ENCODE assay signal across 23 cellular contexts in the genomic region with DNA sequence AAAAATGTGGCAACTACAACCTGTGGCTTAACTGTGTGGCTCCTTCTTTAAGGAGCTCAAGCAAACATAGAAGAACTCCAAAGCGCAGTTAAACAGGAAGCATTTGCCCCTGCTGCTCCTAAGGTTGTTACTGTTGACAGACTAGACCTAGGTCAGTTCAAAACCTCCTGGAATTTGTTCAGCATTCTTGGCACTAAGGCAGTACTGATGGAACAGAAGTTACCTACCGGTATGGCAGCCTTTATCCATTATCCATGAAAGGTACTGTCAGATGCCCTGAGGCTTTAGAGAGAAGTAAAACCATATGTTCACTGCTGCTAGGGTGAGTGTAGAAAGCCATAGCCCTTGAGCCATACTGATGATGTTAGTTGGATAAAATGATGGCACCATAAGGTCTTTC.
"Had no signal": no experiment of that assay in that cellular context is flagged by ENCODE, and none has a peak within 500 bp of the region (broad histone marks: within the 10 kb centered on the region; RNA-seq: fewer than 3 reads in every experiment).

No MANE protein-coding gene starts in this region.

- H3K4me3 ChIP-seq: coronary artery, esophagus muscularis mucosa, gastroesophageal sphincter, heart left ventricle, hepatocyte, left lung, ovary, psoas muscle, sigmoid colon, stomach, thyroid gland had no signal

- H3K79me2 ChIP-seq: hepatocyte had no signal

- DNase-seq: dermis blood vessel endothelial cell; effector memory CD4-positive, alpha-beta T cell; foreskin keratinocyte; heart left ventricle; left cardiac atrium; left lung; natural killer cell; occipital lobe; ovary; posterior cingulate gyrus; psoas muscle; right cardiac atrium; sigmoid colon; stimulated activated CD4-positive, alpha-beta T cell treated with anti-CD3 and anti-CD28 coated beads, Interleukin-2, amount 100 ng/mL, for 24 hours; stimulated activated CD4-positive, alpha-beta T cell treated with anti-CD3 and anti-CD28 coated beads, Interleukin-4, amount 100 ng/mL, for 24 hours; stimulated activated naive CD4-positive, alpha-beta T cell treated with Interleukin-2 at 50 U/mL for 16 hours; stomach; thyroid gland had no signal

- H3K27ac ChIP-seq: coronary artery, esophagus muscularis mucosa, foreskin keratinocyte, gastroesophageal sphincter, heart left ventricle, hepatocyte, left lung, ovary, psoas muscle, stomach, thyroid gland had no signal

- H3K27me3 ChIP-seq: esophagus muscularis mucosa, foreskin keratinocyte, gastroesophageal sphincter, heart left ventricle, hepatocyte, left lung, ovary, sigmoid colon, stomach, thyroid gland had no signal

- H3K36me3 ChIP-seq: esophagus muscularis mucosa, gastroesophageal sphincter, heart left ventricle, left lung, ovary, sigmoid colon, stomach, thyroid gland had no signal

- H3K4me2 ChIP-seq: hepatocyte had no signal

- H3K4me1 ChIP-seq: foreskin keratinocyte, gastroesophageal sphincter, left lung, psoas muscle, sigmoid colon, stomach, thyroid gland had no signal

- H2AFZ ChIP-seq: hepatocyte had no signal

- H3K9me3 ChIP-seq: esophagus muscularis mucosa, gastroesophageal sphincter, heart left ventricle, ovary, psoas muscle, sigmoid colon, stomach, thyroid gland had no signal

- ATAC-seq: foreskin keratinocyte; gastroesophageal sphincter; heart left ventricle; left cardiac atrium; left lung; natural killer cell; psoas muscle; right cardiac atrium; stimulated activated effector memory CD8-positive, alpha-beta T cell treated with anti-CD3 and anti-CD28 coated beads, Interleukin-12 subunit alpha, Interleukin-12 subunit beta, amount 100 ng/mL, for 72 hours had no signal
